ENCODE assay signal across 19 cellular contexts in genomic region chr4:7168106-7168505, GRCh38. TPM values are rescaled to one million over a fixed set of nuclear protein-coding genes. Genes with fewer than 3 reads are reported as not detected.
DNase-seq lines count a peak whose midpoint lies in the region; ATAC-seq and TF ChIP-seq lines count a peak whose summit lies in the region.
"Had no signal": no experiment of that assay in that cellular context is flagged by ENCODE, and none has a peak within 500 bp of the region (broad histone marks: within the 10 kb centered on the region; RNA-seq: fewer than 3 reads in every experiment).

No MANE protein-coding gene starts in this region.

- no peak overlapping the region for H3K4me3 ChIP-seq in BLaER1
- H3K4me3 ChIP-seq in H7 (ENCODE audit: insufficient read depth, low read depth, low read length): no peak overlapping the region
- H3K4me3 ChIP-seq in hepatocyte: no peak overlapping the region
- no peak overlapping the region for H3K4me3 ChIP-seq in osteoblast (ENCODE audit: insufficient read depth, low read length)

- DNase-seq in H7: peak; percentile 6
- no peak for DNase-seq in hepatocyte (ENCODE audit: low spot score)
- DNase-seq in osteoblast (ENCODE audit: insufficient read length, low spot score, missing footprints): peak; percentile 9
- DNase-seq in activated gamma-delta T cell treated with Interleukin-2 at 50 U/mL for 16 hours: no peak
- DNase-seq in MV-4-11 (lab: John Stamatoyannopoulos, UW): no peak
- DNase-seq: ACHN; AML-193; CD4-positive, CD25-positive, alpha-beta regulatory T cell; EL; IMR-90; NCI-H1105 treated with DMSO at 0.1 percent for 48 hours; NCI-H187 treated with DMSO at 0.1 percent for 48 hours; NCI-H345; NCI-H526 treated with DMSO at 0.1 percent for 48 hours; SHP77 treated with DMSO at 0.1 percent for 48 hours had no signal

- peaks cover 98% of the 10 kb centered on the region for H3K4me1 ChIP-seq in BLaER1
- H3K4me1 ChIP-seq in hepatocyte (ENCODE audit: insufficient read depth): peaks cover 14% of the 10 kb centered on the region
- H3K4me1 ChIP-seq in osteoblast (ENCODE audit: insufficient read depth, low read length): peaks cover 3% of the 10 kb centered on the region

- H3K27me3 ChIP-seq in BLaER1 (no peaks in the 10 kb centered on the region), H7 (ENCODE audit: control insufficient read depth, insufficient read depth, low read length) (no peaks in the 10 kb centered on the region), hepatocyte (no peaks in the 10 kb centered on the region), osteoblast (ENCODE audit: insufficient read depth, low read length) (peaks cover 9% of the 10 kb centered on the region)

- no peak for TF ChIP-seq CTCF in hepatocyte (IDR thresholded peaks at IDR 0.05; ENCODE audit: poor library complexity)
- TF ChIP-seq CTCF in osteoblast (IDR thresholded peaks at IDR 0.05; ENCODE audit: extremely low read depth, low read depth, low read length): no peak

- H3K4me2 ChIP-seq in BLaER1 (peak overlapping the region; percentile 95), hepatocyte (no peak overlapping the region), osteoblast (ENCODE audit: insufficient read depth, low read length) (no peak overlapping the region)

- WGBS in hepatocyte (ENCODE audit: low lambda C conversion rate, missing lambda C conversion rate): 93% methylated on average over 8 of the region's 8 CpGs

- H4K20me1 ChIP-seq in BLaER1 (no peaks in the 10 kb centered on the region), hepatocyte (ENCODE audit: insufficient read depth, poor library complexity, severe bottlenecking) (no peaks in the 10 kb centered on the region), osteoblast (ENCODE audit: insufficient read depth, low read length) (no peaks in the 10 kb centered on the region)

- H2AFZ ChIP-seq in hepatocyte: no peak overlapping the region
- no peak overlapping the region for H2AFZ ChIP-seq in osteoblast (ENCODE audit: low read length)

- H3K9ac ChIP-seq in BLaER1: no peak overlapping the region; the same call in 1 of the 2 replicates

- ATAC-seq in GM21723 (IDR thresholded peaks at IDR 0.05; ENCODE audit: unreplicated experiment): no peak

- no peaks in the 10 kb centered on the region for H3K9me3 ChIP-seq in BLaER1
- no peaks in the 10 kb centered on the region for H3K9me3 ChIP-seq in hepatocyte (ENCODE audit: low read depth)
- no peaks in the 10 kb centered on the region for H3K9me3 ChIP-seq in osteoblast (ENCODE audit: low read depth, low read length)
- H3K9me3 ChIP-seq: Caco-2 had no signal

- H3K27ac ChIP-seq in BLaER1 (peak overlapping the region; percentile 62; the same call in 1 of the 2 replicates), hepatocyte (peak overlapping the region; percentile 26), osteoblast (ENCODE audit: low read depth, low read length) (no peak overlapping the region)

- no peaks in the 10 kb centered on the region for H3K36me3 ChIP-seq in BLaER1
- H3K36me3 ChIP-seq in H7 (replicated peaks; ENCODE audit: control insufficient read depth, insufficient read depth, low read length): no peaks in the 10 kb centered on the region
- no peaks in the 10 kb centered on the region for H3K36me3 ChIP-seq in hepatocyte (replicated peaks; ENCODE audit: insufficient read depth, low read depth)
- H3K36me3 ChIP-seq in osteoblast (ENCODE audit: insufficient read depth, low read length): no peaks in the 10 kb centered on the region

- H3K79me2 ChIP-seq in hepatocyte (no peaks in the 10 kb centered on the region), osteoblast (ENCODE audit: insufficient read depth, low read length) (no peaks in the 10 kb centered on the region)

- no peaks in the 10 kb centered on the region for H3K9me2 ChIP-seq in hepatocyte (replicated peaks; ENCODE audit: insufficient read depth)

RNA-seq across cellular contexts. Expression of gene SORCS2, which starts 24.2 kb away (rescaled TPM):
- 2.0 and 4.9 TPM in 2 replicates for total RNA-seq in H7 (2014; rRNA removed; shearing (Covaris generic))
- 1.6 and 2.4 TPM in 2 replicates for total RNA-seq in hepatocyte
- polyA plus RNA-seq in hepatocyte: 1.1 and 4.8 TPM in 2 replicates
- 9.0 and 11.5 TPM in 2 replicates for total RNA-seq in osteoblast
- total RNA-seq: CD4-positive, CD25-positive, alpha-beta regulatory T cell; HT-29 had no signal
- polyA plus RNA-seq: CD4-positive, CD25-positive, alpha-beta regulatory T cell had no signal

Comparison
In these comparisons a context has a peak if more than half of its experiments do, and no peak if none do; other contexts are left out.
1. DNase-seq: peak in H7 (single experiment) and osteoblast (single experiment); none in hepatocyte (single experiment), activated gamma-delta T cell treated with Interleukin-2 at 50 U/mL for 16 hours (single experiment) and MV-4-11 (single experiment).